Comparison of ENCODE assay signal across 8 cellular contexts in the genomic region with DNA sequence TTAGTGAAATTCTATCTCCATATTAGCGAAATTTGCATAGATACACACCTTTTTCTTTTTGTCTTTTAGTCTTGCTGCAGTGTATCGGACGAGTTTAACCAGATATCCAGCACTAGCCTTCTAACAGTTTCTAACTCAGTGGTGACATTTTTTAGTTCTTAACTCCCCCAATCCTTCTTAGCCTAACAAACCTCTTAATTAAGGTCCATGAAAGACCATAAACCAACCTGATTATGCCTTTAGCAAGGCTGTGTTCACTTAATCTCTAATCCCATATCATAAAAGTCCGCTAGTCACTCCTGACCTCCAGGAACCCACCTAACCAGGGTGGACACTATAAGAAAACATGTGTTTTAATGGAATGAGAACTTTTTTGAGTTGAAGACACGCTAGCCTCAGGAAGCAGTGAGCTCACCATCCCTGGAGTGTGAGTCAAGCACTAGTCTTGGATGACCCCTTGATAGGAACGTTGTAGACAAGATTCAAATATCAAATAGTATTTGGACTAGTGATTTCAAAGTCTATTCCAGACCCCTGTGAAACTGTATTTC. TPM values are rescaled to one million over a fixed set of nuclear protein-coding genes. Genes with fewer than 3 reads are reported as not detected.
A peak's percentile ranks its signal among the peaks of the same experiment; 100 is the strongest.
DNase-seq lines count a peak whose midpoint lies in the region; ATAC-seq and TF ChIP-seq lines count a peak whose summit lies in the region.

No MANE protein-coding gene starts in this region.

- H3K27ac ChIP-seq in ACC112 (ENCODE audit: low read depth, low read length) = peak overlapping the region; percentile 97
- peak overlapping the region; percentile 97 for H3K27ac ChIP-seq in SU-DHL-6 (ENCODE audit: low read depth, low read length)
- peak overlapping the region; percentile 80 to 100 (median 98) for H3K27ac ChIP-seq in esophagus squamous epithelium

- H3K4me1 ChIP-seq in ACC112 (ENCODE audit: control insufficient read depth, insufficient read depth, low read length, unreplicated experiment) (peaks cover 5% of the 10 kb centered on the region), esophagus squamous epithelium (peaks cover 4 to 39% (median 14%) of the 10 kb centered on the region in 3 donors)

- peaks cover 26% of the 10 kb centered on the region; the same call in 1 of the 2 replicates for H3F3A ChIP-seq in SU-DHL-6 (ENCODE audit: insufficient read depth)

- H3K9me3 ChIP-seq in SU-DHL-6 (ENCODE audit: insufficient read depth, low read length) = no peaks in the 10 kb centered on the region
- no peaks in the 10 kb centered on the region for H3K9me3 ChIP-seq in esophagus squamous epithelium

- H2AFZ ChIP-seq in ACC112 (ENCODE audit: low read length, unreplicated experiment) (no peak overlapping the region), SU-DHL-6 (ENCODE audit: low read depth, low read length, severe bottlenecking) (no peak overlapping the region)

- H3K27me3 ChIP-seq in ACC112 (ENCODE audit: insufficient read depth, low read length) (no peaks in the 10 kb centered on the region), SU-DHL-6 (ENCODE audit: low read length) (no peaks in the 10 kb centered on the region), esophagus squamous epithelium (no peaks in the 10 kb centered on the region)

- ATAC-seq in HG03571 (IDR thresholded peaks at IDR 0.05; ENCODE audit: unreplicated experiment) (no peak), HG02970 (IDR thresholded peaks at IDR 0.05; ENCODE audit: low FRiP score, unreplicated experiment) (no peak)

- no peaks in the 10 kb centered on the region for H3K36me3 ChIP-seq in ACC112 (ENCODE audit: insufficient read depth, low read length)
- no peaks in the 10 kb centered on the region for H3K36me3 ChIP-seq in SU-DHL-6 (ENCODE audit: low read length)
- H3K36me3 ChIP-seq in esophagus squamous epithelium = no peaks in the 10 kb centered on the region

- H3K4me3 ChIP-seq in ACC112 (ENCODE audit: low read depth, low read length) (peak overlapping the region; percentile 95), SU-DHL-6 (ENCODE audit: insufficient read depth, low read length, poor library complexity, severe bottlenecking) (peak overlapping the region; percentile 85), esophagus squamous epithelium (peak overlapping the region; percentile 76 to 89 (median 84))

- no peaks in the 10 kb centered on the region for H4K20me1 ChIP-seq in SU-DHL-6 (ENCODE audit: low read depth, low read length)

- DNase-seq in GM13977 (ENCODE audit: low spot score) = peak; percentile 31
- DNase-seq in esophagus squamous epithelium (lab: John Stamatoyannopoulos, UW) = no peak
- DNase-seq in pons (ENCODE audit: low spot score) = peak; percentile 34
- no peak for DNase-seq in stimulated activated CD4-positive, alpha-beta T cell treated with anti-CD3 and anti-CD28 coated beads, Interleukin-4, amount 100 ng/mL, for 24 hours

- peak overlapping the region; percentile 91 for H3K9ac ChIP-seq in SU-DHL-6 (ENCODE audit: low read length)

- TF ChIP-seq POLR2A in esophagus squamous epithelium (IDR thresholded peaks at IDR 0.05) = peak in 1 of 4 donors; percentile 9

- WGBS in esophagus squamous epithelium, 2 donors = 14 to 17% methylated on average over 6 of the region's 6 CpGs

- H3K4me2 ChIP-seq in SU-DHL-6 (ENCODE audit: low read depth, low read length, poor library complexity, severe bottlenecking) = peak overlapping the region; percentile 81

- H3K9me2 ChIP-seq in SU-DHL-6 (replicated peaks; ENCODE audit: insufficient read depth, low read length) = no peaks in the 10 kb centered on the region

- intact Hi-C loops in esophagus squamous epithelium (cut with DNase I) = no loop called here

- peaks cover 71% of the 10 kb centered on the region for H3K79me2 ChIP-seq in ACC112 (ENCODE audit: control insufficient read depth, insufficient read depth, low read length, unreplicated experiment)
- H3K79me2 ChIP-seq in SU-DHL-6 (ENCODE audit: insufficient read depth, low read length) = peaks cover 37% of the 10 kb centered on the region

- in situ Hi-C loops in GM13977 (cut with MboI; ENCODE audit: low pct_unique_long_range_greater_than_20kb, low sequenced_read_pairs, unreplicated experiment) = no loop called here

- no peak for TF ChIP-seq CTCF in GM13977 (IDR thresholded peaks at IDR 0.05; ENCODE audit: extremely low read depth, insufficient read depth, missing control alignments)
- no peak for TF ChIP-seq CTCF in SU-DHL-6 (IDR thresholded peaks at IDR 0.05; ENCODE audit: insufficient read depth, low read length, poor library complexity, severe bottlenecking)
- TF ChIP-seq CTCF in esophagus squamous epithelium (IDR thresholded peaks at IDR 0.05) = no peak

RNA-seq across cellular contexts. Expression of a gene that starts 9.4 kb away (rescaled TPM):
- 10 to 100 TPM; 17.3 to 48.1 (median 30.5) TPM for total RNA-seq in esophagus squamous epithelium

RNA-seq across cellular contexts. Expression of a gene that starts 30.6 kb away (rescaled TPM):
- total RNA-seq in esophagus squamous epithelium = under 1 TPM in 1 of 4 donors, not detected in 3; 0.40 TPM

RNA-seq across cellular contexts. Expression of a gene that starts 58.8 kb away (rescaled TPM):
- 10 to 100 TPM in 1 of 4 donors, 1 to 10 TPM in 3; 2.5 to 14.1 (median 6.8) TPM for total RNA-seq in esophagus squamous epithelium

Comparison
In these comparisons a context has a peak if more than half of its experiments do, and no peak if none do; other contexts are left out.
1. DNase-seq: peak in GM13977 (single experiment) and pons (single experiment); none in esophagus squamous epithelium (single experiment) and stimulated activated CD4-positive, alpha-beta T cell treated with anti-CD3 and anti-CD28 coated beads, Interleukin-4, amount 100 ng/mL, for 24 hours (single experiment).
2. Peak in every context shown above with its lines, with median percentiles within 50 percentile points of each other: H3K27ac ChIP-seq and H3K4me3 ChIP-seq.